ENCODE assay signal across 1 cellular context in genomic region chr1:156276966-156277381, GRCh38.
TF ChIP-seq lines count a peak whose summit lies in the region.

No MANE protein-coding gene starts in this region.

TF ChIP-seq in HepG2, 621 proteins besides CTCF, POLR2A, EP300 and RAD21:
- TF ChIP-seq NFYC (CRISPR knock-in tag; IDR thresholded peaks at IDR 0.05) (no peak), TCF7 (IDR thresholded peaks at IDR 0.05; ENCODE audit: low read depth) (no peak), NFE2L2 (IDR thresholded peaks at IDR 0.05; ENCODE audit: low read length) (no peak), ZNF709 (CRISPR knock-in tag; IDR thresholded peaks at IDR 0.05) (no peak), CEBPG (CRISPR knock-in tag; IDR thresholded peaks at IDR 0.05) (peak; percentile 98), PCBP2 (optimal IDR thresholded peaks at IDR 0.05; ENCODE audit: low read depth, low read length, poor library complexity, severe bottlenecking) (no peak), PHF20 (CRISPR knock-in tag; IDR thresholded peaks at IDR 0.05) (no peak), HNRNPUL1 (IDR thresholded peaks at IDR 0.05; ENCODE audit: low read depth, low read length) (no peak), ZKSCAN5 (CRISPR knock-in tag; IDR thresholded peaks at IDR 0.05) (no peak), ZNF446 (CRISPR knock-in tag; IDR thresholded peaks at IDR 0.05) (no peak), ZNF589 (CRISPR knock-in tag; conservative IDR thresholded peaks at IDR 0.05) (no peak), CEBPB (IDR thresholded peaks at IDR 0.05; ENCODE audit: borderline replicate concordance, low read depth, low read length) (peak; percentile 99)
TF ChIP-seq in HepG2: peak in this region for 2.
